8 cellular contexts compared by ENCODE assay signal in genomic region chr19:703651-704446, GRCh38. TPM values are rescaled to one million over a fixed set of nuclear protein-coding genes. Genes with fewer than 3 reads are reported as not detected.
A peak's percentile ranks its signal among the peaks of the same experiment; 100 is the strongest.
DNase-seq lines count a peak whose midpoint lies in the region; ATAC-seq, FAIRE-seq and TF ChIP-seq lines count a peak whose summit lies in the region.

No MANE protein-coding gene starts in this region.

- no peak for FAIRE-seq in H54 (lab: Jason Lieb, UNC)

- TF ChIP-seq POLR2A in H54 (IDR thresholded peaks at IDR 0.05; ENCODE audit: low read depth, low read length) (no peak), Peyer's patch (IDR thresholded peaks at IDR 0.05) (peak in 1 of 2 donors; percentile 35)

- peak overlapping the region in 1 of 4 donors; percentile 33 for H3K27ac ChIP-seq in Peyer's patch

- no peaks in the 10 kb centered on the region for H3K36me3 ChIP-seq in Peyer's patch

- peak overlapping the region in 2 of 4 donors; percentile 24 to 27 for H3K4me3 ChIP-seq in Peyer's patch

- DNase-seq in H54 (ENCODE audit: insufficient read length, low spot score) (peak; percentile 88), Peyer's patch (peak; percentile 23 to 86 (median 81)), activated T-helper 1 cell treated with Interleukin-2 at 50 U/mL for 16 hours (ENCODE audit: low read depth) (peak; percentile 35), germinal center (ENCODE audit: low spot score) (peak; percentile 55), retina (peak; percentile 48), GM19240 (ENCODE audit: insufficient read length, low spot score) (no peak)

- H3K9me3 ChIP-seq in Peyer's patch, result peaks cover 0 to 6% (median 0%) of the 10 kb centered on the region in 4 donors

- H3K27me3 ChIP-seq in Peyer's patch, result peaks cover 0 to 9% of the 10 kb centered on the region in 2 donors

- no peak for ATAC-seq in GM18861 (IDR thresholded peaks at IDR 0.05; ENCODE audit: unreplicated experiment)
- ATAC-seq in GM18502 (IDR thresholded peaks at IDR 0.05; ENCODE audit: poor library complexity, unreplicated experiment), result no peak

- peaks cover 0 to 7% (median 3%) of the 10 kb centered on the region in 4 donors for H3K4me1 ChIP-seq in Peyer's patch

- TF ChIP-seq CTCF in Peyer's patch (IDR thresholded peaks at IDR 0.05), result peak in 1 of 6 experiments; percentile 7

RNA-seq across cellular contexts. Expression of gene PALM, which starts 4.9 kb away (rescaled TPM):
- total RNA-seq in Peyer's patch, result 10 to 100 TPM in 3 of 4 donors, 1 to 10 TPM in 1; 7.5 to 33.8 (median 21.6) TPM

RNA-seq across cellular contexts. Expression of gene PRSS57, which starts 8.6 kb away (rescaled TPM):
- total RNA-seq in Peyer's patch, result not detected

RNA-seq across cellular contexts. Expression of gene FSTL3, which starts 27.7 kb away (rescaled TPM):
- total RNA-seq in Peyer's patch, result 10 to 100 TPM; 13.8 to 94.9 (median 34.9) TPM

RNA-seq across cellular contexts. Expression of gene RNF126, which starts 40.8 kb away (rescaled TPM):
- total RNA-seq in Peyer's patch, result 100 to 1,000 TPM in 3 of 4 donors, 10 to 100 TPM in 1; 83.3 to 119 (median 115) TPM

RNA-seq across cellular contexts. Expression of gene MISP, which starts 47.1 kb away (rescaled TPM):
- total RNA-seq in Peyer's patch, result 100 to 1,000 TPM; 116 to 828 (median 637) TPM
